22 cellular contexts compared by ENCODE assay signal in the genomic region with DNA sequence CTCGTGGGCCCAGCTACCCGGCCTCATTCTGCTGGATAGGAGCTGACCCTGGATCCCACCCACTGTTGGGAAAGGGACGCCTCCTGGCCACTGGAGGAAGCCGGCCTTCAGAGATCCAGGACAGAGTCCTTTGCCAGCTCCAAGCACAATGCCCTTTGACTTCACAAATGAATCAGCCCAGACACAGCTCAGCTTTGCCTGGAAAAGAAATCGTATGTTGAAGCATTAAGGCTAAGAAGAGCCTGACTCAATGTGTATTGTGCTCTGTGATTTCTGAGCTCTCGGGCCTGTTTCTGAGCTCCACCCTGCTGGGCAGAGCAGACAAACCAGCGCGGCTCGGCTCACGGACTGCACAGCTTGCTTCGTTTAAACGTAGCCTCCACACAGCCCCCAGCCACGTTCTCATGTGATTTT.
A peak's percentile ranks its signal among the peaks of the same experiment; 100 is the strongest.
DNase-seq lines count a peak whose midpoint lies in the region; ATAC-seq and TF ChIP-seq lines count a peak whose summit lies in the region.
"Had no signal": no experiment of that assay in that cellular context is flagged by ENCODE, and none has a peak within 500 bp of the region (broad histone marks: within the 10 kb centered on the region; RNA-seq: fewer than 3 reads in every experiment).

No MANE protein-coding gene starts in this region.

- no peaks in the 10 kb centered on the region for H3K79me1 ChIP-seq in H9 (ENCODE audit: insufficient read depth, low read depth, low read length, poor library complexity, severe bottlenecking)

- no peak overlapping the region for H2AK5ac ChIP-seq in H9 (ENCODE audit: insufficient read length, low read length)

- TF ChIP-seq CTCF in left lung (IDR thresholded peaks at IDR 0.05): no peak
- no peak for TF ChIP-seq CTCF in H9 (conservative IDR thresholded peaks at IDR 0.05)

- H3K27ac ChIP-seq in caudate nucleus (ENCODE audit: low read depth, low read length) (peak overlapping the region; percentile 23), left lung (peak overlapping the region in 1 of 2 donors; percentile 83), stomach smooth muscle (ENCODE audit: low read length) (peak overlapping the region; percentile 24), H9 (ENCODE audit: insufficient read length, low read depth, low read length) (no peak overlapping the region)
- H3K27ac ChIP-seq: BLaER1, epithelial cell of prostate, ovary had no signal

- no peak overlapping the region for H3K14ac ChIP-seq in H9 (ENCODE audit: insufficient read depth, low read length)

- H3K9me3 ChIP-seq in left lung: no peaks in the 10 kb centered on the region
- H3K9me3 ChIP-seq in stomach smooth muscle (ENCODE audit: control insufficient read depth in 2 of 2, low read length in 2 of 2): peaks cover 0 to 7% of the 10 kb centered on the region in 2 donors
- H3K9me3 ChIP-seq in H9 (ENCODE audit: control insufficient read depth, low read depth, low read length): peaks cover 7% of the 10 kb centered on the region
- H3K9me3 ChIP-seq: ovary had no signal

- no CpG with 5 or more reads among the region's 13 CpGs for WGBS in H9 (ENCODE audit: extremely low coverage, insufficient read length, low lambda C conversion rate)

- no peak overlapping the region for H2BK5ac ChIP-seq in H9 (ENCODE audit: insufficient read length, low read length)

- no peak overlapping the region for H4K8ac ChIP-seq in H9 (replicated peaks; ENCODE audit: insufficient read length, low read depth, low read length)

- H3K27me3 Mint-ChIP-seq in H9 (ENCODE audit: low read depth): no peaks in the 10 kb centered on the region; the same call in 1 of the 2 replicates
- H3K27me3 Mint-ChIP-seq: stimulated activated naive CD8-positive, alpha-beta T cell treated with anti-CD3 and anti-CD28 coated beads, Interleukin-15, Interleukin-2, amounts not matched to agents 100 ng/mL and 50 ng/mL, for 24 hours had no signal

- H3K9ac ChIP-seq in stomach smooth muscle (ENCODE audit: low read length in 2 of 2) (no peak overlapping the region), H9 (ENCODE audit: extremely low read depth, insufficient read length, low read length) (no peak overlapping the region)
- H3K9ac ChIP-seq: BLaER1 had no signal

- H3K36me3 ChIP-seq in left lung: no peaks in the 10 kb centered on the region
- H3K36me3 ChIP-seq in stomach smooth muscle (ENCODE audit: control insufficient read depth in 2 of 2, insufficient read depth in 2 of 2, low read length in 2 of 2): no peaks in the 10 kb centered on the region
- H3K36me3 ChIP-seq: BLaER1, ovary had no signal

- no peaks in the 10 kb centered on the region for H3K79me2 ChIP-seq in H9 (ENCODE audit: insufficient read depth, low read length)

- no peak overlapping the region for H3T11ph ChIP-seq in H9 (ENCODE audit: low read length)

- peaks cover 8 to 11% (median 10%) of the 10 kb centered on the region in 3 experiments; a peak in 5 of 7 replicates for H3K36me3 Mint-ChIP-seq in H9 (ENCODE audit: insufficient read depth in 1 of 3, low read depth in 3 of 3)

- no peak overlapping the region for H3K18ac ChIP-seq in H9 (ENCODE audit: insufficient read length, low read depth, low read length)

- peaks cover 21 to 30% of the 10 kb centered on the region in 2 experiments for H3K4me1 Mint-ChIP-seq in H9

- no peaks in the 10 kb centered on the region for H4K20me1 ChIP-seq in H9 (ENCODE audit: control insufficient read depth, insufficient read depth, insufficient read length)
- H4K20me1 ChIP-seq: BLaER1 had no signal

- H3K4me3 ChIP-seq in left lung (no peak overlapping the region), stomach smooth muscle (ENCODE audit: low read length in 2 of 2) (no peak overlapping the region)
- H3K4me3 ChIP-seq: BLaER1, coronary artery, ovary had no signal

- H3K27ac Mint-ChIP-seq in H9: no peak overlapping the region
- H3K27ac Mint-ChIP-seq: stimulated activated naive CD8-positive, alpha-beta T cell treated with anti-CD3 and anti-CD28 coated beads, Interleukin-15, Interleukin-2, amounts not matched to agents 100 ng/mL and 50 ng/mL, for 24 hours had no signal

- no peak overlapping the region for H2AFZ ChIP-seq in H9 (ENCODE audit: low read length)

- H2BK12ac ChIP-seq in H9 (ENCODE audit: insufficient read length, low read depth, low read length): no peak overlapping the region

- peaks cover 8 to 14% of the 10 kb centered on the region in 2 experiments for H3K9me3 Mint-ChIP-seq in H9

- H2BK120ac ChIP-seq in H9 (ENCODE audit: low read depth, low read length, poor library complexity, severe bottlenecking): no peak overlapping the region

- H3K4me2 ChIP-seq in H9 (ENCODE audit: insufficient read depth, insufficient read length, low read length): no peak overlapping the region
- H3K4me2 ChIP-seq: BLaER1 had no signal

- no peak overlapping the region for H2BK15ac ChIP-seq in H9 (ENCODE audit: low read depth, low read length)

- H4K91ac ChIP-seq in H9 (ENCODE audit: insufficient read length, low read depth, low read length): no peak overlapping the region

- H3K27me3 ChIP-seq in left lung: no peaks in the 10 kb centered on the region
- H3K27me3 ChIP-seq in stomach smooth muscle (ENCODE audit: control insufficient read depth in 1 of 2, insufficient read depth in 2 of 2, low read length in 2 of 2): no peaks in the 10 kb centered on the region
- H3K27me3 ChIP-seq in H9 (ENCODE audit: insufficient read depth, low read length): no peaks in the 10 kb centered on the region
- H3K27me3 ChIP-seq: BLaER1, ovary had no signal

- H4K5ac ChIP-seq in H9 (ENCODE audit: insufficient read length, low read depth, low read length): no peak overlapping the region

- H3K4me3 Mint-ChIP-seq in H9: no peak overlapping the region
- H3K4me3 Mint-ChIP-seq: stimulated activated naive CD8-positive, alpha-beta T cell treated with anti-CD3 and anti-CD28 coated beads, Interleukin-15, Interleukin-2, amounts not matched to agents 100 ng/mL and 50 ng/mL, for 24 hours had no signal

- H2BK20ac ChIP-seq in H9 (ENCODE audit: low read depth, low read length, poor library complexity, severe bottlenecking): no peak overlapping the region

- intact Hi-C loops in left lung (cut with DNase I): no loop called here

- no peak overlapping the region for H3K4ac ChIP-seq in H9 (ENCODE audit: low read depth, low read length)

- ATAC-seq in left lung (peak; percentile 48), HG03460 (IDR thresholded peaks at IDR 0.05; ENCODE audit: unreplicated experiment) (no peak)

- DNase-seq in EH (ENCODE audit: low read depth): peak; percentile 45
- peak in 2 of 61 donors; percentile 19 to 24 for DNase-seq in caudate nucleus (lab: John Stamatoyannopoulos, UW)
- DNase-seq in left lung: no peak
- DNase-seq in NCI-H1048 (lab: John Stamatoyannopoulos, UW): no peak
- DNase-seq in hepatic stellate cell (ENCODE audit: low spot score): no peak
- no peak for DNase-seq in H9
- DNase-seq: activated effector memory CD4-positive, alpha-beta T cell treated with Interleukin-2 at 50 U/mL for 16 hours; DMS153; H7; hippocampal formation; kidney glomerular epithelial cell; NCI-H146; NCI-H446; ovary; SHP77; T-helper 2 cell had no signal

- H3K23ac ChIP-seq in H9 (ENCODE audit: insufficient read length, low read depth, low read length): no peak overlapping the region

- H3K56ac ChIP-seq in H9 (ENCODE audit: insufficient read length, low read depth, low read length): no peak overlapping the region

- peaks cover 0 to 19% of the 10 kb centered on the region in 2 donors for H3K4me1 ChIP-seq in left lung
- peaks cover 7% of the 10 kb centered on the region for H3K4me1 ChIP-seq in stomach smooth muscle (ENCODE audit: control insufficient read depth, insufficient read depth, low read length)
- no peaks in the 10 kb centered on the region for H3K4me1 ChIP-seq in H9 (ENCODE audit: insufficient read depth, low read length)

- no peaks in the 10 kb centered on the region for H3K23me2 ChIP-seq in H9 (ENCODE audit: insufficient read length, low read depth, low read length, poor library complexity, severe bottlenecking)
